2 cellular contexts compared by ENCODE assay signal in the genomic region with DNA sequence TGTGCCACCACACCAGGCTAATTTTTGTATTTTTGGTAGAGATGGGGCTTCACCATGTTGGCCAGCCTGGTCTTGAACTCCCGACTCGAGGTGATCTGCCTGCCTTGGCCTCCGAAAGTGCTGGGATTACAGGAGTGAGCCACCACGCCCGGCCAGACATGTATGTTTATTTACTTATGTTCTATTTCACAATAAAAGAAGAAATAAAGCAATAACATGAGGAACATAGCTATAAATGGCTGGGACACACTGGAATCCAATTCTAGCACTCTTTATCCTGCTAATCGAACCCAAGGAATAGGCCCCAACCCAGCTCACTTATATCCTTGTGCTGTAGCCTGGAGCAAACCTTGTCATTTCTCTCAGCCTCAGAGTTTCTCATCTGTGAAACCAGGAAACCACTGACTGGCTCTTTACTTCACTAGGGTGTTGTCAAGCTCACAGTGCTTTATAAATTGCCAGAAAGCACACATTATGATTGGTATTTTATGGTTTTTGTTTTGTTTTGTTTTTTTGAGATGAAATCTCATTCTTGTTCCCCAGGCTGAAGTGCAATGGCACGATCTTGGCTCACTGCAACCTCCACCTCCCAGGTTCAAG.
TF ChIP-seq lines count a peak whose summit lies in the region.

No MANE protein-coding gene starts in this region.

TF ChIP-seq in IMR-90, 13 proteins besides CTCF, POLR2A, EP300 and RAD21:
- no peak for TF ChIP-seq MAZ (IDR thresholded peaks at IDR 0.05; ENCODE audit: borderline replicate concordance, low read depth, low read length)
- TF ChIP-seq CEBPB (IDR thresholded peaks at IDR 0.05; ENCODE audit: low read depth, low read length), result 0 out of 2 replicates have a peak, but pooled peaks have one; percentile 7

TF ChIP-seq in K562, 482 proteins besides CTCF, POLR2A, EP300 and RAD21:
- TF ChIP-seq CEBPB (tag; IDR thresholded peaks at IDR 0.05), result 0 out of 2 replicates have a peak, but pooled peaks have one; percentile 23
- TF ChIP-seq POLR2B (IDR thresholded peaks at IDR 0.05; ENCODE audit: low read depth, partially characterized antibody), result no peak
